In the genomic region with DNA sequence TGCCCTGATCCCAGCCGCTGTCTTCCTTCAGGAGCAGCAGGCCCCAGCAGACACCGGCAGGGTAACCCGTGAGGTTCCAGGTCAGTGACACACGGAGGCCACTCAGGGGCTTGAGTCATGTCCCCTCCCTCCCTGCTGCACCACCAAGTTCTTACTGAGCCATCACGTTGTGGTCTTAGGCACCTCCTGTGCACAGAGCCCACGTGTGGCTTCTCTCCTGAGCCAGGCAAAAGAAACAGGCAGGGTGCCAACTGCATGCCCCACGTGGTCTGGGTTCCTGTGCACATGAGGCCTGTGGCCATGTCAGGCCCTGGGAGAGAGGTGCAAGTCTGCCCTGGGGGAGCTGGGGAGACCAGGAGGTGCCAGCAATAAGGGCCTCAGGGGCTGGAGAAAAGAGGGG, we compare ENCODE assay signal across 1 cellular context.
TF ChIP-seq lines count a peak whose summit lies in the region.

No MANE protein-coding gene starts in this region.

TF ChIP-seq in GM23338, 12 proteins besides CTCF, POLR2A, EP300 and RAD21 (continued from another document):
- TF ChIP-seq ETS1 (IDR thresholded peaks at IDR 0.05) (no peak), CREB1 (CRISPR knock-in tag; IDR thresholded peaks at IDR 0.05; ENCODE audit: low read depth) (no peak)
